ENCODE assay signal across 19 cellular contexts in the genomic region with DNA sequence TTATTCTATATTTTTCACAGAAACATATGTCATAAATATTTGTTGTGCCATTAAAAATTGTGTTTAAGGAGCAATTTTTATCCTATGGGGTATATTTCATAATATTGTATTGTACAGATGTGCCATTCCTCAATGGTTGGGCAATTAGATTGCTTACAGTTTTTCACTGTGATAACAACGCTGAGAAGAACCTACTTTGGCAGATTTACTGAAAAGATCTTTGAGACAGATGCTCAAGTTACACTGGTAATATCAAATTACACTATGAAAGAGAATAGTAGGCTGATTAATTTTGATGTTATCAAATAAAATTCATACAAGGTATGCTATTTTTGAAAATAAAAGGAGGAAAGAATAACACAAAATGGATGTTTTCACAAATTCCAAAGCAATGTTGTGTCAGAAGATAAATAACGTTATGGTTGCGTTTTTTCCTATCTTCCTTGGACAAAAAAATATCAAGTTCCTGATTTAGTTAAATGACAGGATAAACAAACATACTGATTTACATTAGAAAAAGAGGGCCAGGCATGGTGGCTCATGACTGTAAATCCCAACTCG.
A peak's percentile ranks its signal among the peaks of the same experiment; 100 is the strongest.
DNase-seq lines count a peak whose midpoint lies in the region; ATAC-seq and TF ChIP-seq lines count a peak whose summit lies in the region.
"Had no signal": no experiment of that assay in that cellular context is flagged by ENCODE, and none has a peak within 500 bp of the region (broad histone marks: within the 10 kb centered on the region; RNA-seq: fewer than 3 reads in every experiment).

No MANE protein-coding gene starts in this region.

- no peaks in the 10 kb centered on the region for H3K9me3 ChIP-seq in parathyroid adenoma (ENCODE audit: control insufficient read depth, low read length)
- H3K9me3 ChIP-seq: SJSA1 had no signal

- no peak for TF ChIP-seq CTCF in choroid plexus epithelial cell (conservative IDR thresholded peaks at IDR 0.05; ENCODE audit: low read depth, low read length)
- TF ChIP-seq CTCF in parathyroid adenoma (IDR thresholded peaks at IDR 0.05), result no peak

- H3K79me2 ChIP-seq in parathyroid adenoma, result no peaks in the 10 kb centered on the region

- H3K4me3 ChIP-seq in choroid plexus epithelial cell (ENCODE audit: low read depth, low read length) (no peak overlapping the region), parathyroid adenoma (ENCODE audit: low read depth, low read length) (no peak overlapping the region)
- H3K4me3 ChIP-seq: GM23248, SJSA1 had no signal

- DNase-seq in LHCN-M2 (ENCODE audit: low read depth) (peak; percentile 49), RPMI7951 (ENCODE audit: low read depth) (peak; percentile 15), choroid plexus epithelial cell (ENCODE audit: low read depth) (peak; percentile 39), anterior cingulate cortex (lab: John Stamatoyannopoulos, UW) (no peak), MV-4-11 (lab: John Stamatoyannopoulos, UW) (no peak)
- DNase-seq: CD4-positive, CD25-positive, alpha-beta regulatory T cell; DMS79 treated with DMSO at 0.1 percent for 48 hours; GM23248; H9; HFFc6; NCI-H1417 treated with DMSO at 0.1 percent for 48 hours; NCI-H187; NCI-H2107; NCI-H524 treated with DMSO at 0.1 percent for 48 hours; OCI-M1 had no signal

- no peak for ATAC-seq in HG03521 (IDR thresholded peaks at IDR 0.05; ENCODE audit: unreplicated experiment)
- ATAC-seq: Right ventricle myocardium inferior had no signal

- no peaks in the 10 kb centered on the region for H3K27me3 ChIP-seq in parathyroid adenoma (ENCODE audit: control insufficient read depth, insufficient read depth, low read length)
- H3K27me3 ChIP-seq: SJSA1 had no signal

- H3K36me3 ChIP-seq in parathyroid adenoma (ENCODE audit: control insufficient read depth, insufficient read depth, low read length), result no peaks in the 10 kb centered on the region
- H3K36me3 ChIP-seq: SJSA1 had no signal

- no peak overlapping the region for H3K27ac ChIP-seq in parathyroid adenoma
- H3K27ac ChIP-seq: GM23248, SJSA1 had no signal

- no peak overlapping the region for H3K9ac ChIP-seq in parathyroid adenoma
- H3K9ac ChIP-seq: GM23248 had no signal

- H3K4me1 ChIP-seq in parathyroid adenoma, result no peaks in the 10 kb centered on the region
- H3K4me1 ChIP-seq: SJSA1 had no signal

- H2AFZ ChIP-seq in parathyroid adenoma, result no peak overlapping the region
- H2AFZ ChIP-seq: GM23248 had no signal

- H3K4me2 ChIP-seq in parathyroid adenoma (ENCODE audit: low read length), result peak overlapping the region; percentile 11

Comparison
In these comparisons a context has a peak if more than half of its experiments do, and no peak if none do; other contexts are left out.
1. DNase-seq: peak in LHCN-M2 (single experiment), RPMI7951 (single experiment) and choroid plexus epithelial cell (single experiment); none in anterior cingulate cortex (0 of 58) and MV-4-11 (single experiment).